In the genomic region with DNA sequence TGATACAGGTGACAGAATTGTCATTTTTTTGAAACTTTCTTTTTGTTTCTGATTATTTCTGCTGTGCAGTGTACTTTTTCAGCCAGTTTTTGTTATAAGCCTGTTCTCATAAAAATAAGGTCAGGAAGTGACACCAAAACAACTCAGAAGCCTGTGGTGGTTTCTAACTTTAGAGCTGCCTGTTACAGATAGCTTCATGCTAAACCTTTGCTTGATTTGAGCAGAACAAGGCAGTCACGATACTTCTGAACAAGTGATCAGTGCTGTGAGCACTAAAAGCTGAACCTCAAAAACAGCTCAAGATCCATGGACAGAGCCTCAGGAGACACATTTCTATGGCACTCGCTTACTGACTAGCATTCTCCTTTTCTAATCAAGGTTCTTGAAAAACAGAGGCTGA, we compare ENCODE assay signal across 12 cellular contexts.
DNase-seq lines count a peak whose midpoint lies in the region; ATAC-seq lines count a peak whose summit lies in the region.
"Had no signal": no experiment of that assay in that cellular context is flagged by ENCODE, and none has a peak within 500 bp of the region (broad histone marks: within the 10 kb centered on the region; RNA-seq: fewer than 3 reads in every experiment).

No MANE protein-coding gene starts in this region.

- no peak for DNase-seq in activated naive CD4-positive, alpha-beta T cell treated with anti-CD3 and anti-CD28 coated beads for 36 hours
- DNase-seq in activated naive CD4-positive, alpha-beta T cell treated with Interleukin-2 at 50 U/mL for 16 hours, result no peak
- no peak for DNase-seq in activated naive CD4-positive, alpha-beta T cell treated with anti-CD3 and anti-CD28 coated beads, Interleukin-2, amount 50 U/mL, for 72 hours (ENCODE audit: low spot score in 2 of 2)
- DNase-seq in stimulated activated effector memory CD8-positive, alpha-beta T cell treated with anti-CD3 and anti-CD28 coated beads, Interleukin-12 subunit alpha, Interleukin-12 subunit beta, amount 100 ng/mL, for 72 hours (ENCODE audit: low spot score in 2 of 2), result no peak
- DNase-seq in T-helper 9 cell (no peak), NCI-H526 (lab: John Stamatoyannopoulos, UW) (no peak), cerebellum (ENCODE audit: low spot score) (no peak)
- DNase-seq: cerebellar nuclear complex, GM23248, naive B cell had no signal

- intact Hi-C loops in activated naive CD4-positive, alpha-beta T cell treated with anti-CD3 and anti-CD28 coated beads for 36 hours (cut with micrococcal nuclease), result loop anchor here (1.0 kb wide), 1 partner anchor 35 kb away; no protein-coding TSS in a partner anchor

- H3K36me3 Mint-ChIP-seq in activated naive CD4-positive, alpha-beta T cell treated with anti-CD3 and anti-CD28 coated beads for 36 hours (ENCODE audit: low read depth), result peaks cover 4% of the 10 kb centered on the region
- H3K36me3 Mint-ChIP-seq in activated naive CD4-positive, alpha-beta T cell treated with anti-CD3 and anti-CD28 coated beads, Interleukin-2, amount 50 U/mL, for 72 hours, result peaks cover 0 to 8% of the 10 kb centered on the region in 2 donors
- H3K36me3 Mint-ChIP-seq in stimulated activated effector memory CD8-positive, alpha-beta T cell treated with anti-CD3 and anti-CD28 coated beads, Interleukin-12 subunit alpha, Interleukin-12 subunit beta, amount 100 ng/mL, for 72 hours, result peaks cover 26% of the 10 kb centered on the region
- H3K36me3 Mint-ChIP-seq: naive B cell had no signal

- peak overlapping the region; percentile 63 for H3K4me3 Mint-ChIP-seq in activated naive CD4-positive, alpha-beta T cell treated with anti-CD3 and anti-CD28 coated beads for 36 hours
- H3K4me3 Mint-ChIP-seq in stimulated activated effector memory CD8-positive, alpha-beta T cell treated with anti-CD3 and anti-CD28 coated beads, Interleukin-12 subunit alpha, Interleukin-12 subunit beta, amount 100 ng/mL, for 72 hours, result peak overlapping the region; percentile 56
- H3K4me3 Mint-ChIP-seq: naive B cell had no signal

- H3K9me3 Mint-ChIP-seq in activated naive CD4-positive, alpha-beta T cell treated with anti-CD3 and anti-CD28 coated beads for 36 hours, result no peaks in the 10 kb centered on the region
- no peaks in the 10 kb centered on the region for H3K9me3 Mint-ChIP-seq in activated naive CD4-positive, alpha-beta T cell treated with anti-CD3 and anti-CD28 coated beads, Interleukin-2, amount 50 U/mL, for 72 hours
- no peaks in the 10 kb centered on the region for H3K9me3 Mint-ChIP-seq in stimulated activated effector memory CD8-positive, alpha-beta T cell treated with anti-CD3 and anti-CD28 coated beads, Interleukin-12 subunit alpha, Interleukin-12 subunit beta, amount 100 ng/mL, for 72 hours
- H3K9me3 Mint-ChIP-seq: naive B cell had no signal

- peak overlapping the region; percentile 91 for H3K27ac Mint-ChIP-seq in activated naive CD4-positive, alpha-beta T cell treated with anti-CD3 and anti-CD28 coated beads for 36 hours
- H3K27ac Mint-ChIP-seq in activated naive CD4-positive, alpha-beta T cell treated with anti-CD3 and anti-CD28 coated beads, Interleukin-2, amount 50 U/mL, for 72 hours, result peak overlapping the region; percentile 77 to 85
- H3K27ac Mint-ChIP-seq in stimulated activated effector memory CD8-positive, alpha-beta T cell treated with anti-CD3 and anti-CD28 coated beads, Interleukin-12 subunit alpha, Interleukin-12 subunit beta, amount 100 ng/mL, for 72 hours, result peak overlapping the region; percentile 87

- H3K4me1 Mint-ChIP-seq in activated naive CD4-positive, alpha-beta T cell treated with anti-CD3 and anti-CD28 coated beads for 36 hours (ENCODE audit: low read depth), result peaks cover 86% of the 10 kb centered on the region
- peaks cover 79% of the 10 kb centered on the region for H3K4me1 Mint-ChIP-seq in stimulated activated effector memory CD8-positive, alpha-beta T cell treated with anti-CD3 and anti-CD28 coated beads, Interleukin-12 subunit alpha, Interleukin-12 subunit beta, amount 100 ng/mL, for 72 hours
- H3K4me1 Mint-ChIP-seq: naive B cell had no signal

- CTCF ChIA-PET in activated naive CD4-positive, alpha-beta T cell treated with anti-CD3 and anti-CD28 coated beads for 36 hours (lab: Charles Lee), result interaction anchor here (0.6 to 1.7 kb wide), 3 partner anchors 15 to 32 kb away, joined by 3 to 4 read pairs (median 3); no protein-coding TSS in a partner anchor

- ATAC-seq in HG03064 (IDR thresholded peaks at IDR 0.05; ENCODE audit: low read depth, unreplicated experiment), result peak; percentile 78
- ATAC-seq in activated naive CD4-positive, alpha-beta T cell treated with anti-CD3 and anti-CD28 coated beads, Interleukin-2, amount 50 U/mL, for 72 hours, result peak; percentile 62
- peak; percentile 89 for ATAC-seq in stimulated activated effector memory CD8-positive, alpha-beta T cell treated with anti-CD3 and anti-CD28 coated beads, Interleukin-12 subunit alpha, Interleukin-12 subunit beta, amount 100 ng/mL, for 72 hours
- ATAC-seq: K562 had no signal

- H3K27me3 Mint-ChIP-seq in activated naive CD4-positive, alpha-beta T cell treated with anti-CD3 and anti-CD28 coated beads for 36 hours (ENCODE audit: low read depth), result no peaks in the 10 kb centered on the region
- H3K27me3 Mint-ChIP-seq: naive B cell had no signal
